ENCODE assay signal across 13 cellular contexts in genomic region chr9:94919376-94920098, GRCh38.
DNase-seq lines count a peak whose midpoint lies in the region; ATAC-seq, FAIRE-seq and TF ChIP-seq lines count a peak whose summit lies in the region.
"Had no signal": no experiment of that assay in that cellular context is flagged by ENCODE, and none has a peak within 500 bp of the region (broad histone marks: within the 10 kb centered on the region; RNA-seq: fewer than 3 reads in every experiment).

No MANE protein-coding gene starts in this region.

- CTCF ChIA-PET in A549 (lab: Yijun Ruan, JAX): interaction anchor here (0.8 to 10.0 kb wide), 7 partner anchors 44 to 238 kb away, joined by 3 to 64 read pairs (median 3); no protein-coding TSS in a partner anchor

- peaks cover 74% of the 10 kb centered on the region for H3K4me1 Mint-ChIP-seq in nephron
- peaks cover 70% of the 10 kb centered on the region for H3K4me1 Mint-ChIP-seq in progenitor cell of endocrine pancreas (ENCODE audit: low read depth)

- peak; percentile 43 to 71; a peak in 2 of 5 replicates for TF ChIP-seq EP300 in A549 (IDR thresholded peaks at IDR 0.05)

- H3K4me3 ChIP-seq in A549: peak overlapping the region; percentile 13; the same call in 1 of the 3 replicates

- H3K27ac Mint-ChIP-seq in nephron (peak overlapping the region; percentile 79 to 97 (median 91)), progenitor cell of endocrine pancreas (no peak overlapping the region)

- peaks cover 97% of the 10 kb centered on the region for H3K4me1 ChIP-seq in A549

- H3K9me3 Mint-ChIP-seq in nephron (no peaks in the 10 kb centered on the region), progenitor cell of endocrine pancreas (ENCODE audit: low read depth) (no peaks in the 10 kb centered on the region)

- DNase-seq in A549 (ENCODE audit: low read depth in 1 of 2, low spot score in 1 of 2) (peak in 1 of 2 experiments; percentile 97), NCI-H510A (lab: John Stamatoyannopoulos, UW) (peak; percentile 59), GM13976 (ENCODE audit: low spot score) (no peak), progenitor cell of endocrine pancreas (ENCODE audit: low spot score, unreplicated experiment) (no peak), D721Med (ENCODE audit: insufficient read length, low spot score) (no peak)
- DNase-seq: activated T-cell treated with anti-CD3 and anti-CD28 coated beads, Interleukin-2, amount 50 U/mL, for 1 hour; AML-193; NCI-H2081; T-helper 2 cell had no signal

- TF ChIP-seq POLR2A in A549 (IDR thresholded peaks at IDR 0.05; ENCODE audit: low read length): 0 out of 2 replicates have a peak, but pooled peaks have one; percentile 15

- WGBS in A549 (ENCODE audit: missing lambda C conversion rate): 3% methylated on average over 17 of the region's 17 CpGs

- ATAC-seq in A549: peak; percentile 57 to 73
- peak; percentile 48 for ATAC-seq in esophagus mucosa
- ATAC-seq in GM18517 (IDR thresholded peaks at IDR 0.05; ENCODE audit: unreplicated experiment): no peak

- H3K27ac ChIP-seq in A549: peak overlapping the region; percentile 97 to 99

- H3K9me3 ChIP-seq in A549: no peaks in the 10 kb centered on the region

- H3K4me2 ChIP-seq in A549: peak overlapping the region; percentile 84

- FAIRE-seq in A549 (lab: Jason Lieb, UNC): peak; percentile 76
- FAIRE-seq in D721Med (lab: Jason Lieb, UNC): no peak
- FAIRE-seq: GM12891 had no signal

- in situ Hi-C loops in GM13976 (cut with MboI; ENCODE audit: low sequenced_read_pairs, unreplicated experiment): loop anchor here (10.0 kb wide), 1 partner anchor 235 kb away; no protein-coding TSS in a partner anchor

- POLR2A ChIA-PET in A549 (lab: Yijun Ruan, JAX): interaction anchor here (0.7 to 4.7 kb wide), 17 partner anchors 11 to 136 kb away, joined by 3 to 63 read pairs (median 4); no protein-coding TSS in a partner anchor

- H3K4me3 Mint-ChIP-seq in nephron: peak overlapping the region; percentile 29 to 42 (median 35)
- H3K4me3 Mint-ChIP-seq in progenitor cell of endocrine pancreas (ENCODE audit: low read depth): no peak overlapping the region

- H3K36me3 Mint-ChIP-seq in nephron (ENCODE audit: low read depth) (peaks cover 5% of the 10 kb centered on the region), progenitor cell of endocrine pancreas (ENCODE audit: insufficient read depth) (peaks cover 2% of the 10 kb centered on the region)

- peak; percentile 22 to 38; a peak in 3 of 5 replicates for TF ChIP-seq RAD21 in A549 (conservative IDR thresholded peaks at IDR 0.05 in 1 of 2, IDR thresholded peaks at IDR 0.05 in 1 of 2)

- TF ChIP-seq CTCF in A549 (IDR thresholded peaks at IDR 0.05) (no peak), nephron (IDR thresholded peaks at IDR 0.05; ENCODE audit: unreplicated experiment in 3 of 3) (no peak), GM13976 (IDR thresholded peaks at IDR 0.05; ENCODE audit: borderline replicate concordance, control extremely low read depth, extremely low read depth, insufficient read depth, missing control alignments) (no peak), progenitor cell of endocrine pancreas (IDR thresholded peaks at IDR 0.05; ENCODE audit: unreplicated experiment) (no peak), D721Med (IDR thresholded peaks at IDR 0.05; ENCODE audit: insufficient read depth, missing control alignments) (no peak)

- H3K27me3 Mint-ChIP-seq in nephron (ENCODE audit: low read depth) (peaks cover 8% of the 10 kb centered on the region), progenitor cell of endocrine pancreas (no peaks in the 10 kb centered on the region)

TF ChIP-seq in A549, 52 proteins besides CTCF, POLR2A, EP300 and RAD21 (continues in another document):
- TF ChIP-seq HOXA7 (CRISPR knock-in tag; IDR thresholded peaks at IDR 0.05) (no peak; the same call in none of the 2 replicates), ZFP36 (IDR thresholded peaks at IDR 0.05; ENCODE audit: borderline replicate concordance, partially characterized antibody) (no peak), FOSL2 (IDR thresholded peaks at IDR 0.05) (peak; percentile 57), FOSL2 (CRISPR knock-in tag; IDR thresholded peaks at IDR 0.05) (peak; percentile 97), EHF (CRISPR knock-in tag; IDR thresholded peaks at IDR 0.05) (peak; percentile 83), TP53 (CRISPR knock-in tag; IDR thresholded peaks at IDR 0.05) (0 out of 2 replicates have a peak, but pooled peaks have one; percentile 77), CHD2 (IDR thresholded peaks at IDR 0.05; ENCODE audit: low read length, partially characterized antibody) (no peak), ZC3H11A (IDR thresholded peaks at IDR 0.05) (no peak), ESRRA (IDR thresholded peaks at IDR 0.05; ENCODE audit: borderline replicate concordance, low read length) (no peak), RCOR1 (IDR thresholded peaks at IDR 0.05; ENCODE audit: low read depth, low read length) (no peak), GATA3 (IDR thresholded peaks at IDR 0.05; ENCODE audit: borderline replicate concordance) (peak; percentile 71; the same call in 1 of the 2 replicates), TFCP2L1 (CRISPR knock-in tag; IDR thresholded peaks at IDR 0.05) (peak; percentile 16; the same call in 1 of the 2 replicates), RARB (CRISPR knock-in tag; IDR thresholded peaks at IDR 0.05) (no peak; the same call in none of the 2 replicates), PHF8 (IDR thresholded peaks at IDR 0.05; ENCODE audit: borderline replicate concordance, low read depth) (no peak), BCL3 (IDR thresholded peaks at IDR 0.05) (peak; percentile 44; the same call in 1 of the 3 replicates), ZSCAN20 (CRISPR knock-in tag; IDR thresholded peaks at IDR 0.05) (peak; percentile 18; the same call in 1 of the 2 replicates), CHD4 (IDR thresholded peaks at IDR 0.05; ENCODE audit: borderline replicate concordance) (no peak), MYC (IDR thresholded peaks at IDR 0.05; ENCODE audit: borderline replicate concordance, low read length) (no peak), POLR2AphosphoS2 (conservative IDR thresholded peaks at IDR 0.05; ENCODE audit: low read length) (no peak), NPAS2 (CRISPR knock-in tag; IDR thresholded peaks at IDR 0.05; ENCODE audit: borderline replicate concordance) (no peak), MAX (IDR thresholded peaks at IDR 0.05) (peak; percentile 68), SREBF2 (IDR thresholded peaks at IDR 0.05) (no peak), RNF2 (IDR thresholded peaks at IDR 0.05; ENCODE audit: borderline replicate concordance, low read depth) (no peak), ZNF302 (CRISPR knock-in tag; IDR thresholded peaks at IDR 0.05) (peak; percentile 78), CBX2 (IDR thresholded peaks at IDR 0.05; ENCODE audit: borderline replicate concordance, low read depth) (no peak), JUN (IDR thresholded peaks at IDR 0.05) (peak; percentile 64 to 71; a peak in 4 of 5 replicates), CEBPB (IDR thresholded peaks at IDR 0.05) (peak in 1 of 2 experiments; percentile 26; a peak in 1 of 4 replicates), KDM5A (IDR thresholded peaks at IDR 0.05) (no peak), KDM1A (IDR thresholded peaks at IDR 0.05; ENCODE audit: low read depth) (no peak), CBX8 (IDR thresholded peaks at IDR 0.05) (no peak)
- TF ChIP-seq, protein P1, sequence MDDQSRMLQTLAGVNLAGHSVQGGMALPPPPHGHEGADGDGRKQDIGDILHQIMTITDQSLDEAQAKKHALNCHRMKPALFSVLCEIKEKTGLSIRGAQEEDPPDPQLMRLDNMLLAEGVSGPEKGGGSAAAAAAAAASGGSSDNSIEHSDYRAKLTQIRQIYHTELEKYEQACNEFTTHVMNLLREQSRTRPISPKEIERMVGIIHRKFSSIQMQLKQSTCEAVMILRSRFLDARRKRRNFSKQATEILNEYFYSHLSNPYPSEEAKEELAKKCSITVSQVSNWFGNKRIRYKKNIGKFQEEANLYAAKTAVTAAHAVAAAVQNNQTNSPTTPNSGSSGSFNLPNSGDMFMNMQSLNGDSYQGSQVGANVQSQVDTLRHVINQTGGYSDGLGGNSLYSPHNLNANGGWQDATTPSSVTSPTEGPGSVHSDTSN (IDR thresholded peaks at IDR 0.05): no peak
- TF ChIP-seq, protein P2, sequence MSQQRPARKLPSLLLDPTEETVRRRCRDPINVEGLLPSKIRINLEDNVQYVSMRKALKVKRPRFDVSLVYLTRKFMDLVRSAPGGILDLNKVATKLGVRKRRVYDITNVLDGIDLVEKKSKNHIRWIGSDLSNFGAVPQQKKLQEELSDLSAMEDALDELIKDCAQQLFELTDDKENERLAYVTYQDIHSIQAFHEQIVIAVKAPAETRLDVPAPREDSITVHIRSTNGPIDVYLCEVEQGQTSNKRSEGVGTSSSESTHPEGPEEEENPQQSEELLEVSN (IDR thresholded peaks at IDR 0.05; ENCODE audit: borderline replicate concordance, low read depth): peak; percentile 48; the same call in 1 of the 2 replicates
- TF ChIP-seq, protein P3, sequence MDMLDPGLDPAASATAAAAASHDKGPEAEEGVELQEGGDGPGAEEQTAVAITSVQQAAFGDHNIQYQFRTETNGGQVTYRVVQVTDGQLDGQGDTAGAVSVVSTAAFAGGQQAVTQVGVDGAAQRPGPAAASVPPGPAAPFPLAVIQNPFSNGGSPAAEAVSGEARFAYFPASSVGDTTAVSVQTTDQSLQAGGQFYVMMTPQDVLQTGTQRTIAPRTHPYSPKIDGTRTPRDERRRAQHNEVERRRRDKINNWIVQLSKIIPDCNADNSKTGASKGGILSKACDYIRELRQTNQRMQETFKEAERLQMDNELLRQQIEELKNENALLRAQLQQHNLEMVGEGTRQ (IDR thresholded peaks at IDR 0.05): no peak
